In the genomic region with DNA sequence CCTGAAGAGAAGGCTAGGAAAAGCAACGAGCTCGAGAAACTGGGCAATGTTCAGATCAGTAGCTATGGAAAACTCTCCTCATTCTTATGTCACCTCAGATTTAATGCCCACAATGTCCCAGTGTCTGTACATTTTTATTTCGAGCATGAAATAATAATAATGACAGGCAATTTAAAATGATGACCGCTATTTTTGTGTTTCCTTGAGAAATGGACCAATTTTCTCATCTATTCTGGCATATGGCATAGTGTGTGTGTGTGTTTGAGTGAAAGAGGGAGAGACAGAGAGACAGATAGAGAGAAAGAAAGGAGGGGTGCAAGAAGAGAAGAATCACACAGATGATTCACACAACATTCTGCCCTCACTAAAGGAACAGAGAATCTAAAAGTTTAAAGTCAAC, we compare ENCODE assay signal across 11 cellular contexts.
"Had no signal": no experiment of that assay in that cellular context is flagged by ENCODE, and none has a peak within 500 bp of the region (broad histone marks: within the 10 kb centered on the region; RNA-seq: fewer than 3 reads in every experiment).

No MANE protein-coding gene starts in this region.

- H3K4me3 ChIP-seq: GM23248, GM23338, HAP-1 had no signal

- H3K4me1 ChIP-seq: HAP-1 had no signal

- H3K27ac ChIP-seq: GM23248 had no signal

- FAIRE-seq: H1, H54 had no signal

- H3K4me2 ChIP-seq: GM23338 had no signal

- H3K9me3 ChIP-seq: HAP-1 had no signal

- H3K9ac ChIP-seq: GM23248 had no signal

- DNase-seq: GM23248, GOT3, H7, H9, HCEC 1CT, HFFc6 had no signal

- H3K36me3 ChIP-seq: HAP-1 had no signal

- H2AFZ ChIP-seq: GM23248 had no signal

- ATAC-seq: GM23338, HCT116 had no signal
